In genomic region chr10:96319754-96320514, GRCh38 we compare ENCODE assay signal across 21 cellular contexts.
DNase-seq lines count a peak whose midpoint lies in the region; ATAC-seq and FAIRE-seq lines count a peak whose summit lies in the region.
"Had no signal": no experiment of that assay in that cellular context is flagged by ENCODE, and none has a peak within 500 bp of the region (broad histone marks: within the 10 kb centered on the region; RNA-seq: fewer than 3 reads in every experiment).

No MANE protein-coding gene starts in this region.

- H3K9me3 ChIP-seq in BLaER1 treated with 17β-estradiol and CSF1 and Interleukin-3, amounts not matched to agents 10 nM and 100 nM (replicated peaks in 1 of 11): no peaks in the 10 kb centered on the region
- H3K9me3 ChIP-seq: BLaER1, transverse colon had no signal

- H3K9ac ChIP-seq in BLaER1 treated with 17β-estradiol and CSF1 and Interleukin-3, amounts not matched to agents 10 nM and 100 nM: peak overlapping the region in 3 of 11 experiments; percentile 3 to 39 (median 20); a peak in 3 of 22 replicates
- H3K9ac ChIP-seq: BLaER1, KMS-11 had no signal

- FAIRE-seq in GM18507 (lab: Jason Lieb, UNC): peak; percentile 12

- H3K27me3 ChIP-seq in BLaER1 treated with 17β-estradiol and CSF1 and Interleukin-3, amounts not matched to agents 10 nM and 100 nM: no peaks in the 10 kb centered on the region
- H3K27me3 ChIP-seq: BLaER1, transverse colon had no signal

- peak overlapping the region in 6 of 11 experiments; percentile 11 to 69 (median 34); a peak in 9 of 22 replicates for H3K27ac ChIP-seq in BLaER1 treated with 17β-estradiol and CSF1 and Interleukin-3, amounts not matched to agents 10 nM and 100 nM
- H3K27ac ChIP-seq: BLaER1, KMS-11, transverse colon had no signal

- H3K4me1 ChIP-seq in BLaER1 treated with 17β-estradiol and CSF1 and Interleukin-3, amounts not matched to agents 10 nM and 100 nM: peaks cover 8 to 31% (median 26%) of the 10 kb centered on the region in 10 experiments
- H3K4me1 ChIP-seq: transverse colon had no signal

- ATAC-seq in GM19023 (IDR thresholded peaks at IDR 0.05; ENCODE audit: unreplicated experiment): no peak
- no peak for ATAC-seq in GM18909 (IDR thresholded peaks at IDR 0.05; ENCODE audit: poor library complexity, unreplicated experiment)
- ATAC-seq in GM18873 (IDR thresholded peaks at IDR 0.05; ENCODE audit: low FRiP score, unreplicated experiment): no peak
- ATAC-seq: effector memory CD8-positive, alpha-beta T cell; left ventricle myocardium superior had no signal

- peaks cover 0 to 98% (median 0%) of the 10 kb centered on the region in 11 experiments; a peak in 4 of 22 replicates for H4K20me1 ChIP-seq in BLaER1 treated with 17β-estradiol and CSF1 and Interleukin-3, amounts not matched to agents 10 nM and 100 nM

- no peak for DNase-seq in GM18507 (ENCODE audit: extremely low spot score, insufficient read length, low read depth)
- DNase-seq in amniotic epithelial cell (ENCODE audit: low read depth): peak; percentile 13
- DNase-seq in kidney glomerular epithelial cell (lab: John Stamatoyannopoulos, UW): peak; percentile 50
- DNase-seq in hepatic stellate cell (ENCODE audit: low spot score): no peak
- DNase-seq: activated CD4-positive, alpha-beta T cell treated with anti-CD3 and anti-CD28 coated beads for 4 hours; activated naive CD8-positive, alpha-beta T cell treated with anti-CD3 and anti-CD28 coated beads, Interleukin-2, amount 10 ng/mL, durations not matched to agents 7 days and 5 days; caudate nucleus; effector memory CD8-positive, alpha-beta T cell; left ventricle myocardium superior; naive B cell; NCI-H1092 treated with DMSO at 0.1 percent for 48 hours; posterior cingulate gyrus; stimulated activated naive CD4-positive, alpha-beta T cell; T1000; transverse colon had no signal

- peaks cover 0 to 100% (median 82%) of the 10 kb centered on the region in 11 experiments; a peak in 17 of 22 replicates for H3K36me3 ChIP-seq in BLaER1 treated with 17β-estradiol and CSF1 and Interleukin-3, amounts not matched to agents 10 nM and 100 nM
- H3K36me3 ChIP-seq: transverse colon had no signal

- peak overlapping the region in 3 of 11 experiments; percentile 7 to 27 (median 7); a peak in 2 of 22 replicates for H3K4me2 ChIP-seq in BLaER1 treated with 17β-estradiol and CSF1 and Interleukin-3, amounts not matched to agents 10 nM and 100 nM
- H3K4me2 ChIP-seq: BLaER1, KMS-11 had no signal

- H3K4me3 ChIP-seq in BLaER1 treated with 17β-estradiol and CSF1 and Interleukin-3, amounts not matched to agents 10 nM and 100 nM: no peak overlapping the region
- H3K4me3 ChIP-seq: BLaER1, transverse colon had no signal

Comparison
In these comparisons a context has a peak if more than half of its experiments do, and no peak if none do; other contexts are left out.
1. DNase-seq: peak in amniotic epithelial cell (single experiment) and kidney glomerular epithelial cell (single experiment); none in GM18507 (single experiment) and hepatic stellate cell (single experiment).